In the genomic region with DNA sequence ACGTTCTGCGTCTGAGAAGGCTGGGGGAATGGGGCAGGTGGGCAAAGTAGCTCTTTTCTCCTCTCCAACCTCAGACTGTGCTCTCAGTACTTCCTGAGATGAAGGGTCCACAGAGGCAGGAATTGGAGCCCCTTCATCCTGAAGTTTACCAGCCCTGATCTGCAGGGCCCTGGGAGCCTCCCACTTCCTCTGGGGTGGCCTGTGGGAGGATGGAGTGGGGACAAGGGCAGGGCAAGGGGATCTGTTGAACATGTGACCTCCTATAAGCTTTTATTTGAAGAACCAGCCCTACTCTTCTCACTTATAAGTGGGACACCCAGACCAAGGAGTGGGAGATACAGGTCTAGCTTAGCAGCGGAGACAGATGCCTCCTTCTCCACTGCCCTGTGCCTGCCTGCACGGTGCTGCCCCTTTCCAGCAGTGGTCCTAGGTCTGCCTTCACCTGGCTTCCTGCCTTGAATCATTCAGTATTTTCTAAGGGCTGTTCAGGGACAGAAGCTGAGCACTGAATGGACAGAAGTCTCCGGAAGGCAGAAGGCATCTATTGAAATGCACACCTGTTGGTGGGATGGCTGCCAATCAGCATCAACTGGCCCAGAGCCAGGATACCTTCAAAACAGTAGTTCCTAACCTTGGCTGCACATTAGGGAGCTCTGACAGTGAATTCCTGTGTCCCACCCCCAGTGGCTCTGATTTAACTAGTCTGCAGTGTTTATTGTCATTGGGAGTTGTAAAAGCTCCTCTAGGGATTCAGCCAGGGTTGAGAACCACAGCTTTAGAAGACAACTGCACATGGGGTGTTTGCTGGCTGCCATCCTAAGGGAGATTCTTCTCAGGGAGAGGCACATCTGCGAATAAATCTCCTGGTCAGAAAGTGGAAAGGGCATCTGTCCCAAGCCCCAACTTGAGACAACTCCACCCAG, we compare ENCODE assay signal across 10 cellular contexts. TPM values are rescaled to one million over a fixed set of nuclear protein-coding genes. Genes with fewer than 3 reads are reported as not detected.
DNase-seq lines count a peak whose midpoint lies in the region; ATAC-seq and TF ChIP-seq lines count a peak whose summit lies in the region.
"Had no signal": no experiment of that assay in that cellular context is flagged by ENCODE, and none has a peak within 500 bp of the region (broad histone marks: within the 10 kb centered on the region; RNA-seq: fewer than 3 reads in every experiment).

No MANE protein-coding gene starts in this region.

- H3K4me2 ChIP-seq in PC-3 (ENCODE audit: low read length) = peak overlapping the region; percentile 62

- CTCF ChIA-PET in PC-3 (lab: Charles Lee) = interaction anchor here (0.9 to 3.3 kb wide), 2 partner anchors 48 to 51 kb away, joined by 3 to 60 read pairs; no protein-coding TSS in a partner anchor

- TF ChIP-seq CTCF in right atrium auricular region (IDR thresholded peaks at IDR 0.05) (no peak), PC-3 (conservative IDR thresholded peaks at IDR 0.05; ENCODE audit: low read depth, low read length) (no peak), upper lobe of right lung (IDR thresholded peaks at IDR 0.05) (no peak)

- intact Hi-C loops in left ventricle myocardium superior (cut with micrococcal nuclease) = loop anchor here (10.0 kb wide), 1 partner anchor 53 kb away; no protein-coding TSS in a partner anchor
- intact Hi-C loops in PC-3 (cut with micrococcal nuclease) = no loop called here
- intact Hi-C loops in upper lobe of right lung (cut with DNase I) = no loop called here

- H3K27me3 ChIP-seq in right atrium auricular region (no peaks in the 10 kb centered on the region), PC-3 (ENCODE audit: low read length) (no peaks in the 10 kb centered on the region), upper lobe of right lung (no peaks in the 10 kb centered on the region)

- H3K79me2 ChIP-seq in PC-3 (ENCODE audit: low read length) = peaks cover 21% of the 10 kb centered on the region

- H3K9ac ChIP-seq in PC-3 (ENCODE audit: low read length) = no peak overlapping the region

- no peak for ATAC-seq in left ventricle myocardium superior
- no peak for ATAC-seq in PC-3
- peak; percentile 6 for ATAC-seq in upper lobe of right lung
- no peak for ATAC-seq in HG02981 (IDR thresholded peaks at IDR 0.05; ENCODE audit: unreplicated experiment)

- H3K9me3 ChIP-seq in right atrium auricular region = no peaks in the 10 kb centered on the region
- H3K9me3 ChIP-seq in PC-3 (ENCODE audit: low read length) = no peaks in the 10 kb centered on the region
- H3K9me3 ChIP-seq in upper lobe of right lung = no peaks in the 10 kb centered on the region

- no peaks in the 10 kb centered on the region for H3K9me2 ChIP-seq in PC-3 (replicated peaks; ENCODE audit: low read length)

- H3K36me3 ChIP-seq in right atrium auricular region (no peaks in the 10 kb centered on the region), PC-3 (ENCODE audit: low read depth, low read length) (no peaks in the 10 kb centered on the region), upper lobe of right lung (no peaks in the 10 kb centered on the region)

- no TSS peak for BruUV-seq in PC-3 (replicated peaks; lab: Mats Ljungman, UMichigan)

- no peak overlapping the region for H2AFZ ChIP-seq in PC-3 (ENCODE audit: low read length)

- H3K4me3 ChIP-seq in right atrium auricular region (no peak overlapping the region), PC-3 (ENCODE audit: low read length) (no peak overlapping the region; the same call in 1 of the 2 replicates), upper lobe of right lung (no peak overlapping the region)

- no peaks in the 10 kb centered on the region; the same call in 1 of the 2 replicates for H4K20me1 ChIP-seq in PC-3 (ENCODE audit: low read length)

- H3K27ac ChIP-seq in right atrium auricular region (peak overlapping the region; percentile 60 to 78), PC-3 (ENCODE audit: low read length) (peak overlapping the region; percentile 33), upper lobe of right lung (no peak overlapping the region)

- POLR2A ChIA-PET in PC-3 (lab: Charles Lee; ENCODE audit: unreplicated experiment) = no interaction called here

- no peaks in the 10 kb centered on the region for H3F3A ChIP-seq in PC-3 (ENCODE audit: low read length, unreplicated experiment)

- H3K4me1 ChIP-seq in right atrium auricular region = peaks cover 0 to 16% of the 10 kb centered on the region in 2 donors
- H3K4me1 ChIP-seq in PC-3 (ENCODE audit: insufficient read depth, low read length) = peaks cover 53% of the 10 kb centered on the region
- H3K4me1 ChIP-seq in upper lobe of right lung = peaks cover 4% of the 10 kb centered on the region

- DNase-seq in right atrium auricular region (ENCODE audit: low spot score) = no peak
- DNase-seq in left ventricle myocardium superior = no peak
- DNase-seq in PC-3 = peak; percentile 55
- peak; percentile 36 for DNase-seq in islet precursor cell
- no peak for DNase-seq in upper lobe of right lung
- no peak for DNase-seq in epidermal melanocyte (ENCODE audit: insufficient read length, low spot score)
- DNase-seq in HK-2 (ENCODE audit: unreplicated experiment) = no peak
- DNase-seq: NCI-H1930, SHP77 had no signal

RNA-seq across cellular contexts. Expression of gene ARHGAP22, which starts 2.7 kb away (rescaled TPM):
- 1 to 10 TPM; 1.8 to 5.7 TPM for total RNA-seq in right atrium auricular region
- total RNA-seq in left ventricle myocardium superior = 3.4 TPM
- total RNA-seq in PC-3 (2014; rRNA removed) = 12.2 and 14.9 TPM in 2 replicates
- 6.8 TPM for total RNA-seq in upper lobe of right lung

Comparison
In these comparisons a context has a peak if more than half of its experiments do, and no peak if none do; other contexts are left out.
1. DNase-seq: peak in PC-3 (single experiment) and islet precursor cell (single experiment); none in right atrium auricular region (single experiment), left ventricle myocardium superior (single experiment), upper lobe of right lung (single experiment), epidermal melanocyte (single experiment) and HK-2 (single experiment).